Comparison of ENCODE assay signal across 9 cellular contexts in the genomic region with DNA sequence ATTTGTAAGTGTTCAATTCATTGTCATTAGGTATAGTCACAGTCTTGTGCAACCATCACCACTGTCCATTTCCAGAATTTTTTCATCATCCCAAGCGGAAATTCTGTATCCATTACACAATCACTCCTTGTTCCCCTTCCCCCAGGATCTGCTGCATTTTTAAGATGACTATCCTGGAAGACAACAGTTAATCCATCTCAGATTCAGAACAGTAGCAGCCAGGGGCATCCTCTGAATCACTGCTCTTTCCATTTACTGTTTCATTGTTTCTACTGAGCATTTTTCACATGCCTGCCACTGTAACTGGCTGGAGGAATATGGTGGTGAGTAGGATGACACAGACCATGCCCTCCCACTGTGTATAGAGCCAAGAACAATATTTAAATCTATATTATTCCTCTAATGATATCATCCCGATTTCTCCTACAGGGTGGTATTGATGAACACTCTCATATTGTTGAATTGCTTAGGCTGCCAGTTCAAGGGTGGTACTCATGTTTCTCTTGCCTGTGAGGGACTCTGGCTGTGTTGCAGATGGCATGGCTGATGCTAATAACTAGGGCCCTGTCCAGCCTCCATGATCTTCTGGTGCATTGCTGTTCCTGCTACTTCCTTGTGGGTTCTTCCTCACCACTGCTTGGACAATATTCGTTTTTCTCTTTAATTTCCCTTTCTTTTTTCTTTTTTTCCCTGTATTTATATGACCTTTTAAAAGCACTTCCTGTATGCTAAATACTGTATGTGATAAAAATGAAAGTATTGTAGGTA. TPM values are rescaled to one million over a fixed set of nuclear protein-coding genes. Genes with fewer than 3 reads are reported as not detected.
A peak's percentile ranks its signal among the peaks of the same experiment; 100 is the strongest.
DNase-seq lines count a peak whose midpoint lies in the region; ATAC-seq, FAIRE-seq and TF ChIP-seq lines count a peak whose summit lies in the region.
"Had no signal": no experiment of that assay in that cellular context is flagged by ENCODE, and none has a peak within 500 bp of the region (broad histone marks: within the 10 kb centered on the region; RNA-seq: fewer than 3 reads in every experiment).

No MANE protein-coding gene starts in this region.

- CTCF ChIA-PET in GM12878 (lab: Yijun Ruan, JAX): interaction anchor here (1.8 kb wide), 1 partner anchor 54 kb away, joined by 3 read pairs; no protein-coding TSS in a partner anchor

- H4K20me1 ChIP-seq in BLaER1: peaks cover 10% of the 10 kb centered on the region; the same call in 1 of the 2 replicates
- H4K20me1 ChIP-seq in GM12878 (ENCODE audit: control insufficient read depth, insufficient read depth): no peaks in the 10 kb centered on the region

- SMC1A ChIA-PET in GM12878 (lab: Charles Lee; ENCODE audit: uncharacterized antibody, unreplicated experiment): interaction anchor here (1.3 kb wide), 1 partner anchor 30 kb away, joined by 3 read pairs; no protein-coding TSS in a partner anchor

- H3K4me3 ChIP-seq in BLaER1 (no peak overlapping the region), HUES48 (ENCODE audit: low read depth, low read length) (no peak overlapping the region; the same call in 1 of the 2 replicates), GM12878 (no peak overlapping the region), lower lobe of right lung (no peak overlapping the region)

- WGBS in GM12878 (ENCODE audit: insufficient coverage, insufficient replicate concordance, low lambda C conversion rate, missing lambda C conversion rate): 64% methylated on average over 3 of the region's 3 CpGs

- intact Hi-C loops in GM12878 (cut with micrococcal nuclease; ENCODE audit: unreplicated experiment): no loop called here
- intact Hi-C loops in lower lobe of right lung (cut with DNase I): no loop called here

- TF ChIP-seq EP300 in GM12878 (IDR thresholded peaks at IDR 0.05; ENCODE audit: borderline replicate concordance in 1 of 2, control insufficient read depth in 1 of 2, low read depth in 2 of 2, low read length in 2 of 2): no peak

- H3K9me3 ChIP-seq in BLaER1 (0 out of 2 replicates have a peak, but pooled peaks cover 4% of the 10 kb centered on the region), HUES48 (ENCODE audit: control insufficient read depth, insufficient read depth, low read length) (no peaks in the 10 kb centered on the region), GM12878 (replicated peaks; ENCODE audit: control insufficient read depth, insufficient read depth, low read length) (no peaks in the 10 kb centered on the region), lower lobe of right lung (no peaks in the 10 kb centered on the region)

- BruUV-seq in GM12878 (replicated peaks; lab: Mats Ljungman, UMichigan): no TSS peak

- ATAC-seq in GM12878: 0 out of 3 replicates have a peak, but pooled peaks have one; percentile 18
- ATAC-seq in lower lobe of right lung: no peak
- ATAC-seq in HG03378 (IDR thresholded peaks at IDR 0.05; ENCODE audit: unreplicated experiment): no peak
- no peak for ATAC-seq in GM19397 (IDR thresholded peaks at IDR 0.05; ENCODE audit: unreplicated experiment)

- H3K4me1 ChIP-seq in BLaER1 (peaks cover 36% of the 10 kb centered on the region), HUES48 (ENCODE audit: control insufficient read depth, insufficient read depth, low read length) (peaks cover 61% of the 10 kb centered on the region), GM12878 (ENCODE audit: control insufficient read depth, insufficient read depth, low read length) (peaks cover 12% of the 10 kb centered on the region), lower lobe of right lung (peaks cover 42% of the 10 kb centered on the region)

- in situ Hi-C loops in GM12878 (cut with MboI): no loop called here

- no peaks in the 10 kb centered on the region for H3K36me3 ChIP-seq in BLaER1
- no peaks in the 10 kb centered on the region for H3K36me3 ChIP-seq in HUES48 (ENCODE audit: control insufficient read depth, insufficient read depth, low read length)
- no peaks in the 10 kb centered on the region for H3K36me3 ChIP-seq in GM12878 (ENCODE audit: control insufficient read depth in 2 of 2, insufficient read depth in 2 of 2, low read length in 1 of 2)
- H3K36me3 ChIP-seq in lower lobe of right lung: no peaks in the 10 kb centered on the region

- H3K79me2 ChIP-seq in GM12878 (ENCODE audit: control insufficient read depth, insufficient read depth, low read length): no peaks in the 10 kb centered on the region; the same call in none of the 2 replicates

- POLR2A ChIA-PET in GM12878 (lab: Charles Lee): no interaction called here

- H3K4me2 ChIP-seq in BLaER1 (peak overlapping the region; percentile 77), GM12878 (ENCODE audit: control insufficient read depth, insufficient read depth) (peak overlapping the region; percentile 65; the same call in 1 of the 2 replicates)

- no peak overlapping the region for H3K27ac ChIP-seq in BLaER1
- peak overlapping the region; percentile 75 for H3K27ac ChIP-seq in HUES48 (ENCODE audit: low read depth, low read length)
- H3K27ac ChIP-seq in GM12878 (ENCODE audit: control insufficient read depth, insufficient read depth): peak overlapping the region; percentile 43; the same call in 1 of the 2 replicates
- no peak overlapping the region for H3K27ac ChIP-seq in lower lobe of right lung

- RAD21 ChIA-PET in GM12878 (lab: Charles Lee; ENCODE audit: unreplicated experiment): no interaction called here

- no peak for TF ChIP-seq RAD21 in GM12878 (IDR thresholded peaks at IDR 0.05; ENCODE audit: insufficient read depth, low read depth, low read length)

- H3K9ac ChIP-seq in BLaER1: no peak overlapping the region
- no peak overlapping the region; the same call in 1 of the 2 replicates for H3K9ac ChIP-seq in HUES48 (ENCODE audit: low read depth, low read length)
- H3K9ac ChIP-seq in GM12878 (ENCODE audit: control insufficient read depth, insufficient read depth, low read length): no peak overlapping the region

- TF ChIP-seq CTCF in GM12878 (IDR thresholded peaks at IDR 0.05 in 2 of 3, conservative IDR thresholded peaks at IDR 0.05 in 1 of 3; ENCODE audit: control insufficient read depth in 2 of 3, extremely low read depth in 1 of 3, insufficient read depth in 1 of 3, low read depth in 3 of 3, low read length in 3 of 3): no peak
- TF ChIP-seq CTCF in lower lobe of right lung (IDR thresholded peaks at IDR 0.05): no peak

- TF ChIP-seq POLR2A in GM12878 (IDR thresholded peaks at IDR 0.05; ENCODE audit: low read depth, low read length): no peak

- H3K27me3 ChIP-seq in BLaER1 (no peaks in the 10 kb centered on the region), HUES48 (ENCODE audit: control insufficient read depth, insufficient read depth, low read length) (no peaks in the 10 kb centered on the region), GM12878 (replicated peaks in 1 of 2; ENCODE audit: control insufficient read depth in 2 of 2, insufficient read depth in 2 of 2, low read length in 1 of 2) (no peaks in the 10 kb centered on the region), lower lobe of right lung (ENCODE audit: low read depth) (no peaks in the 10 kb centered on the region)

- DNase-seq in GM12878 (ENCODE audit: low read depth, low spot score): no peak
- DNase-seq in lung microvascular endothelial cell (ENCODE audit: low read depth in 2 of 2): peak; percentile 69 to 88
- DNase-seq in lower lobe of right lung: no peak
- no peak for DNase-seq in NCI-H1417 treated with DMSO at 0.1 percent for 48 hours (lab: John Stamatoyannopoulos, UW)
- DNase-seq: activated CD4-positive, CD25-positive, alpha-beta regulatory T cell treated with anti-CD3 and anti-CD28 coated beads, Interleukin-2, amount 50 U/mL, for 72 hours had no signal

- no peak for FAIRE-seq in GM12878 (lab: Jason Lieb, UNC)

- no peak overlapping the region; the same call in 1 of the 2 replicates for H2AFZ ChIP-seq in GM12878 (ENCODE audit: control insufficient read depth, low read depth, low read length)

TF ChIP-seq in GM12878, 131 proteins besides CTCF, POLR2A, EP300 and RAD21 (continues in another document):
- TF ChIP-seq, protein P1, sequence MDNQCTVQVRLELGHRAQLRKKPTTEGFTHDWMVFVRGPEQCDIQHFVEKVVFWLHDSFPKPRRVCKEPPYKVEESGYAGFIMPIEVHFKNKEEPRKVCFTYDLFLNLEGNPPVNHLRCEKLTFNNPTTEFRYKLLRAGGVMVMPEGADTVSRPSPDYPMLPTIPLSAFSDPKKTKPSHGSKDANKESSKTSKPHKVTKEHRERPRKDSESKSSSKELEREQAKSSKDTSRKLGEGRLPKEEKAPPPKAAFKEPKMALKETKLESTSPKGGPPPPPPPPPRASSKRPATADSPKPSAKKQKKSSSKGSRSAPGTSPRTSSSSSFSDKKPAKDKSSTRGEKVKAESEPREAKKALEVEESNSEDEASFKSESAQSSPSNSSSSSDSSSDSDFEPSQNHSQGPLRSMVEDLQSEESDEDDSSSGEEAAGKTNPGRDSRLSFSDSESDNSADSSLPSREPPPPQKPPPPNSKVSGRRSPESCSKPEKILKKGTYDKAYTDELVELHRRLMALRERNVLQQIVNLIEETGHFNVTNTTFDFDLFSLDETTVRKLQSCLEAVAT (IDR thresholded peaks at IDR 0.05): no peak
- TF ChIP-seq TARDBP (IDR thresholded peaks at IDR 0.05; ENCODE audit: borderline replicate concordance): no peak
- no peak for TF ChIP-seq SMAD1 (IDR thresholded peaks at IDR 0.05; ENCODE audit: low read depth, partially characterized antibody)
- TF ChIP-seq IKZF2 (IDR thresholded peaks at IDR 0.05): no peak

RNA-seq across cellular contexts. Expression of gene WDFY2, which starts 59.0 kb away (rescaled TPM):
- 47.7 and 50.4 TPM in 2 replicates for total RNA-seq in GM12878 (2013; cell fraction: nucleolus; rRNA removed)
- 7.5 TPM in 2 replicates for total RNA-seq in GM12878 (2014; rRNA removed)
- total RNA-seq in GM12878 (2014; rRNA removed; fragmentation: Illumina TruSeq; extraction: Trizol): 8.5 and 8.9 TPM in 2 replicates
- total RNA-seq in GM12878 (2021): 11.0 and 13.0 TPM in 2 replicates
- polyA plus RNA-seq in GM12878 (2011; ENCODE audit: low read depth): 2.3 TPM
- 4.6 and 6.5 TPM in 2 replicates for polyA plus RNA-seq in GM12878 (2011; rRNA removed)
- polyA plus RNA-seq in GM12878 (2011; cell fraction: cytosol; rRNA removed): 2.4 and 2.6 TPM in 2 replicates
- polyA plus RNA-seq in GM12878 (2011; cell fraction: nucleus; rRNA removed): 10.0 and 10.8 TPM in 2 replicates
- polyA plus RNA-seq in GM12878 (2012): 4.1 and 4.7 TPM in 2 replicates
- 7.8 and 9.9 TPM in 2 replicates for polyA plus RNA-seq in GM12878 (2014; fragmentation: Illumina TruSeq; extraction: Trizol)
- 1 to 10 TPM; 2.1 to 2.7 TPM for polyA plus RNA-seq in GM12878 (2014; fragmentation: Nextera tagmentation; extraction: Ambion mirVana)
- 10.0 and 13.5 TPM in 2 replicates for polyA plus RNA-seq in GM12878 (2014; rRNA removed)
- 10 to 100 TPM in 1 of 2 experiments, 1 to 10 TPM in 1; 8.5 to 10.4 TPM for polyA plus RNA-seq in GM12878 (2016; fragmentation: Nextera tagmentation; extraction: Ambion mirVana)
- 7.4 and 8.7 TPM in 2 replicates for polyA minus RNA-seq in GM12878 (2011; rRNA and poly(A)+ RNA removed)
- 1.2 and 1.9 TPM in 2 replicates for polyA minus RNA-seq in GM12878 (2011; cell fraction: cytosol; rRNA and poly(A)+ RNA removed)
- 11.5 and 22.0 TPM in 2 replicates for polyA minus RNA-seq in GM12878 (2011; cell fraction: nucleus; rRNA and poly(A)+ RNA removed)
- total RNA-seq in lung microvascular endothelial cell: 2.6 and 4.4 TPM in 2 replicates
- total RNA-seq in lower lobe of right lung: 16.6 TPM

Comparison
In these comparisons a context has a peak if more than half of its experiments do, and no peak if none do; other contexts are left out.
1. H3K27ac ChIP-seq: peak in HUES48 (single experiment) and GM12878 (single experiment); none in BLaER1 (single experiment) and lower lobe of right lung (single experiment).
2. DNase-seq: peak in lung microvascular endothelial cell (2 of 2); none in GM12878 (single experiment), lower lobe of right lung (single experiment) and NCI-H1417 treated with DMSO at 0.1 percent for 48 hours (single experiment).